ENCODE assay signal across 18 cellular contexts in the genomic region with DNA sequence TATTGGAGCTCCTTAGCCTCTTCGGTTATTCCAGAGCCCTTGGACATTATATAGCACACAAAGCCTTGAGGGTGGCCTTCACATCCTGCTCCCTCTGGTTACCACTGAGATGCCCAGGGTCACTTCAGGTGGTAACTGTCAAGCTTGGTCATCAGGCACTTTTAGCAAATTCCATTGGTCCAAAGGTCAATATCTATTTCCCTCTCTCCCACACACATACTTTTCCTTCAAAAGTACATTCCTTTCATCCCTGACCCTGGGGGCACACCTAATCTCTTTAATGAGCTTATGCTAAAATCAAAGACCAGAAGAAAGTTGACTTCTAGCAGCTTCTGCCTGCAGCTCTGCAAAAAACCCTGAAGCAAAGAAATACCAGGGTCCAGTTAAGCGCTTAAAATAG.
"Had no signal": no experiment of that assay in that cellular context is flagged by ENCODE, and none has a peak within 500 bp of the region (broad histone marks: within the 10 kb centered on the region; RNA-seq: fewer than 3 reads in every experiment).

No MANE protein-coding gene starts in this region.

- H3K27me3 ChIP-seq: testis, vagina had no signal

- H3K4me1 ChIP-seq: testis, vagina had no signal

- DNase-seq: activated CD4-positive, alpha-beta memory T cell treated with anti-CD3 and anti-CD28 coated beads, Interleukin-2, amount 10 ng/mL, durations not matched to agents 7 days and 5 days; activated CD4-positive, alpha-beta T cell treated with anti-CD3 and anti-CD28 coated beads, Interleukin-2, amount 10 ng/mL, durations not matched to agents 24 days and 14 days; activated effector memory CD4-positive, alpha-beta T cell treated with Interleukin-2 at 50 U/mL for 16 hours; activated naive CD4-positive, alpha-beta T cell treated with anti-CD3 and anti-CD28 coated beads, Interleukin-2, amount 10 ng/mL, durations not matched to agents 7 days and 5 days; activated T-cell treated with anti-CD3 and anti-CD28 coated beads, Interleukin-2, amount 50 U/mL, for 72 hours; amygdala; effector CD8-positive, alpha-beta T cell; glutamatergic neuron; hippocampal formation; left cardiac atrium; naive B cell; posterior cingulate gyrus; retina; stimulated activated CD4-positive, alpha-beta T cell treated with anti-CD3 and anti-CD28 coated beads, Interleukin-2, amount 100 ng/mL, for 48 hours; stimulated activated naive CD4-positive, alpha-beta T cell; testis had no signal

- H3K4me3 ChIP-seq: testis, vagina had no signal

- ATAC-seq: activated CD4-positive, CD25-positive, alpha-beta regulatory T cell treated with anti-CD3 and anti-CD28 coated beads, Interleukin-2, amount 50 U/mL, for 24 hours; activated T-cell treated with anti-CD3 and anti-CD28 coated beads, Interleukin-2, amount 50 U/mL, for 72 hours; left cardiac atrium had no signal

- H3K36me3 ChIP-seq: vagina had no signal

- H3K9me3 ChIP-seq: testis, vagina had no signal
